9 cellular contexts compared by ENCODE assay signal in genomic region chr3:76147846-76148245, GRCh38.
"Had no signal": no experiment of that assay in that cellular context is flagged by ENCODE, and none has a peak within 500 bp of the region (broad histone marks: within the 10 kb centered on the region; RNA-seq: fewer than 3 reads in every experiment).

No MANE protein-coding gene starts in this region.

- H3K27ac Mint-ChIP-seq: GM23338, H9, HFFc6 had no signal

- H3K4me3 ChIP-seq: GM23338, HAP-1 had no signal

- FAIRE-seq: H1, H54 had no signal

- H2AFZ ChIP-seq: GM23338 had no signal

- H3K9me3 Mint-ChIP-seq: GM23338 had no signal

- H3K9me3 ChIP-seq: HAP-1 had no signal

- H3K4me2 ChIP-seq: GM23338 had no signal

- ATAC-seq: GM23338, HCT116 had no signal

- DNase-seq: GOT3, H7, H9, HFFc6 had no signal

- H3K4me3 Mint-ChIP-seq: GM23338, H9, HFFc6 had no signal

- H3K36me3 ChIP-seq: HAP-1 had no signal
